15 cellular contexts compared by ENCODE assay signal in genomic region chr14:51258280-51258679, GRCh38.
"Had no signal": no experiment of that assay in that cellular context is flagged by ENCODE, and none has a peak within 500 bp of the region (broad histone marks: within the 10 kb centered on the region; RNA-seq: fewer than 3 reads in every experiment).

No MANE protein-coding gene starts in this region.

- H3K36me3 ChIP-seq: ovary had no signal

- H3K9me3 ChIP-seq: mucosa of descending colon, ovary, right atrium auricular region, tibial nerve, vagina had no signal

- H3K27me3 ChIP-seq: ovary, right atrium auricular region, tibial nerve, vagina had no signal

- DNase-seq: hippocampal formation; kidney; left ventricle myocardium inferior; midbrain; mucosa of descending colon; naive thymus-derived CD4-positive, alpha-beta T cell; ovary; stimulated activated CD4-positive, alpha-beta T cell treated with anti-CD3 and anti-CD28 coated beads, Interleukin-12 subunit alpha, Interleukin-12 subunit beta, amount 100 ng/mL, for 4 hours; stimulated activated CD4-positive, alpha-beta T cell treated with anti-CD3 and anti-CD28 coated beads, Interleukin-15, amount 100 ng/mL, for 24 hours; stimulated activated CD4-positive, alpha-beta T cell treated with anti-CD3 and anti-CD28 coated beads, Interleukin-4, amount 100 ng/mL, for 24 hours; stimulated activated naive CD4-positive, alpha-beta T cell had no signal

- H3K27ac ChIP-seq: left ventricle myocardium inferior, ovary, right atrium auricular region, skin epidermis, tibial nerve, vagina had no signal

- H3K4me3 ChIP-seq: left ventricle myocardium inferior, mucosa of descending colon, ovary, right atrium auricular region, skin epidermis, tibial nerve, vagina had no signal

- H3K4me1 ChIP-seq: right atrium auricular region, tibial nerve, vagina had no signal
